Comparison of ENCODE assay signal across 2 cellular contexts in the genomic region with DNA sequence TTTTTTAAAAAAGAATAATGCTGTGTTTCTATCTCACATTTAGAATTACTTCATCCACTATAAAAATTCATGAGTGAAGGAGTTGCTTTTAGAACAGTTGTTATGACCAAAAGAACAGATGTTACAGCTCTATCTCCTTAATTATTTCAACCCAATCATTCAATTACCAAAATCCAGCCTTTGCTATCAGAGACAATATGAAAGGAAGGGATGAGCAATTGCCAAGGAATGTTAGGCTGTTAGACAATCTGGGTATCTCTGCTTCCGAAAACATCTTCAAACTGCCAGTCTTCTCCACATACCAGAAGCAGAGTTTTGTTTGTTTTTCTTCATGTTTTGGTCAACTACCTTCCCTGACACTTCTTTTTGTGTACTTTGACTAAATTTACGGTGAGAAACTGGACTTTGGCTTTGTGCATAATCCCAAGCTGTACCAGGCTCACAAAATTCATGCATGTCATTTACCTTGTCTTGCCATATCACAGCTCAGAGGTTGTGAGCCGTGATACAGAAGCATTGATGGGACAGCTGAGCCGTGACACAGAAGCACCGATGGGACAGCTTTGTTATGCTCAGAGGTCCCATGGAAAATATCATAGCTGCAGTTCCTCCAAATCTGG.
TF ChIP-seq lines count a peak whose summit lies in the region.

No MANE protein-coding gene starts in this region.

TF ChIP-seq in GM23338, 12 proteins besides CTCF, POLR2A, EP300 and RAD21 (continued from another document and continues in another):
- TF ChIP-seq, protein P1, sequence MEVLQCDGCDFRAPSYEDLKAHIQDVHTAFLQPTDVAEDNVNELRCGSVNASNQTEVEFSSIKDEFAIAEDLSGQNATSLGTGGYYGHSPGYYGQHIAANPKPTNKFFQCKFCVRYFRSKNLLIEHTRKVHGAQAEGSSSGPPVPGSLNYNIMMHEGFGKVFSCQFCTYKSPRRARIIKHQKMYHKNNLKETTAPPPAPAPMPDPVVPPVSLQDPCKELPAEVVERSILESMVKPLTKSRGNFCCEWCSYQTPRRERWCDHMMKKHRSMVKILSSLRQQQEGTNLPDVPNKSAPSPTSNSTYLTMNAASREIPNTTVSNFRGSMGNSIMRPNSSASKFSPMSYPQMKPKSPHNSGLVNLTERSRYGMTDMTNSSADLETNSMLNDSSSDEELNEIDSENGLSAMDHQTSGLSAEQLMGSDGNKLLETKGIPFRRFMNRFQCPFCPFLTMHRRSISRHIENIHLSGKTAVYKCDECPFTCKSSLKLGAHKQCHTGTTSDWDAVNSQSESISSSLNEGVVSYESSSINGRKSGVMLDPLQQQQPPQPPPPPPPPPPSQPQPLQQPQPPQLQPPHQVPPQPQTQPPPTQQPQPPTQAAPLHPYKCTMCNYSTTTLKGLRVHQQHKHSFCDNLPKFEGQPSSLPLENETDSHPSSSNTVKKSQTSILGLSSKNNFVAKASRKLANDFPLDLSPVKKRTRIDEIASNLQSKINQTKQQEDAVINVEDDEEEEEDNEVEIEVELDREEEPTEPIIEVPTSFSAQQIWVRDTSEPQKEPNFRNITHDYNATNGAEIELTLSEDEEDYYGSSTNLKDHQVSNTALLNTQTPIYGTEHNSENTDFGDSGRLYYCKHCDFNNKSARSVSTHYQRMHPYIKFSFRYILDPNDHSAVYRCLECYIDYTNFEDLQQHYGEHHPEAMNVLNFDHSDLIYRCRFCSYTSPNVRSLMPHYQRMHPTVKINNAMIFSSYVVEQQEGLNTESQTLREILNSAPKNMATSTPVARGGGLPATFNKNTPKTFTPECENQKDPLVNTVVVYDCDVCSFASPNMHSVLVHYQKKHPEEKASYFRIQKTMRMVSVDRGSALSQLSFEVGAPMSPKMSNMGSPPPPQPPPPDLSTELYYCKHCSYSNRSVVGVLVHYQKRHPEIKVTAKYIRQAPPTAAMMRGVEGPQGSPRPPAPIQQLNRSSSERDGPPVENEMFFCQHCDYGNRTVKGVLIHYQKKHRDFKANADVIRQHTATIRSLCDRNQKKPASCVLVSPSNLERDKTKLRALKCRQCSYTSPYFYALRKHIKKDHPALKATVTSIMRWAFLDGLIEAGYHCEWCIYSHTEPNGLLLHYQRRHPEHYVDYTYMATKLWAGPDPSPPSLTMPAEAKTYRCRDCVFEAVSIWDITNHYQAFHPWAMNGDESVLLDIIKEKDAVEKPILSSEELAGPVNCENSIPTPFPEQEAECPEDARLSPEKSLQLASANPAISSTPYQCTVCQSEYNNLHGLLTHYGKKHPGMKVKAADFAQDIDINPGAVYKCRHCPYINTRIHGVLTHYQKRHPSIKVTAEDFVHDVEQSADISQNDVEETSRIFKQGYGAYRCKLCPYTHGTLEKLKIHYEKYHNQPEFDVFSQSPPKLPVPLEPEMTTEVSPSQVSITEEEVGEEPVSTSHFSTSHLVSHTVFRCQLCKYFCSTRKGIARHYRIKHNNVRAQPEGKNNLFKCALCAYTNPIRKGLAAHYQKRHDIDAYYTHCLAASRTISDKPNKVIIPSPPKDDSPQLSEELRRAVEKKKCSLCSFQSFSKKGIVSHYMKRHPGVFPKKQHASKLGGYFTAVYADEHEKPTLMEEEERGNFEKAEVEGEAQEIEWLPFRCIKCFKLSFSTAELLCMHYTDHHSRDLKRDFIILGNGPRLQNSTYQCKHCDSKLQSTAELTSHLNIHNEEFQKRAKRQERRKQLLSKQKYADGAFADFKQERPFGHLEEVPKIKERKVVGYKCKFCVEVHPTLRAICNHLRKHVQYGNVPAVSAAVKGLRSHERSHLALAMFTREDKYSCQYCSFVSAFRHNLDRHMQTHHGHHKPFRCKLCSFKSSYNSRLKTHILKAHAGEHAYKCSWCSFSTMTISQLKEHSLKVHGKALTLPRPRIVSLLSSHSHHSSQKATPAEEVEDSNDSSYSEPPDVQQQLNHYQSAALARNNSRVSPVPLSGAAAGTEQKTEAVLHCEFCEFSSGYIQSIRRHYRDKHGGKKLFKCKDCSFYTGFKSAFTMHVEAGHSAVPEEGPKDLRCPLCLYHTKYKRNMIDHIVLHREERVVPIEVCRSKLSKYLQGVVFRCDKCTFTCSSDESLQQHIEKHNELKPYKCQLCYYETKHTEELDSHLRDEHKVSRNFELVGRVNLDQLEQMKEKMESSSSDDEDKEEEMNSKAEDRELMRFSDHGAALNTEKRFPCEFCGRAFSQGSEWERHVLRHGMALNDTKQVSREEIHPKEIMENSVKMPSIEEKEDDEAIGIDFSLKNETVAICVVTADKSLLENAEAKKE (CRISPR knock-in tag; IDR thresholded peaks at IDR 0.05), result no peak
- no peak for TF ChIP-seq ZNF331 (CRISPR knock-in tag; IDR thresholded peaks at IDR 0.05; ENCODE audit: low read depth)
- TF ChIP-seq EZH2 (IDR thresholded peaks at IDR 0.05; ENCODE audit: low read depth, unreplicated experiment), result no peak
- TF ChIP-seq, protein P2, sequence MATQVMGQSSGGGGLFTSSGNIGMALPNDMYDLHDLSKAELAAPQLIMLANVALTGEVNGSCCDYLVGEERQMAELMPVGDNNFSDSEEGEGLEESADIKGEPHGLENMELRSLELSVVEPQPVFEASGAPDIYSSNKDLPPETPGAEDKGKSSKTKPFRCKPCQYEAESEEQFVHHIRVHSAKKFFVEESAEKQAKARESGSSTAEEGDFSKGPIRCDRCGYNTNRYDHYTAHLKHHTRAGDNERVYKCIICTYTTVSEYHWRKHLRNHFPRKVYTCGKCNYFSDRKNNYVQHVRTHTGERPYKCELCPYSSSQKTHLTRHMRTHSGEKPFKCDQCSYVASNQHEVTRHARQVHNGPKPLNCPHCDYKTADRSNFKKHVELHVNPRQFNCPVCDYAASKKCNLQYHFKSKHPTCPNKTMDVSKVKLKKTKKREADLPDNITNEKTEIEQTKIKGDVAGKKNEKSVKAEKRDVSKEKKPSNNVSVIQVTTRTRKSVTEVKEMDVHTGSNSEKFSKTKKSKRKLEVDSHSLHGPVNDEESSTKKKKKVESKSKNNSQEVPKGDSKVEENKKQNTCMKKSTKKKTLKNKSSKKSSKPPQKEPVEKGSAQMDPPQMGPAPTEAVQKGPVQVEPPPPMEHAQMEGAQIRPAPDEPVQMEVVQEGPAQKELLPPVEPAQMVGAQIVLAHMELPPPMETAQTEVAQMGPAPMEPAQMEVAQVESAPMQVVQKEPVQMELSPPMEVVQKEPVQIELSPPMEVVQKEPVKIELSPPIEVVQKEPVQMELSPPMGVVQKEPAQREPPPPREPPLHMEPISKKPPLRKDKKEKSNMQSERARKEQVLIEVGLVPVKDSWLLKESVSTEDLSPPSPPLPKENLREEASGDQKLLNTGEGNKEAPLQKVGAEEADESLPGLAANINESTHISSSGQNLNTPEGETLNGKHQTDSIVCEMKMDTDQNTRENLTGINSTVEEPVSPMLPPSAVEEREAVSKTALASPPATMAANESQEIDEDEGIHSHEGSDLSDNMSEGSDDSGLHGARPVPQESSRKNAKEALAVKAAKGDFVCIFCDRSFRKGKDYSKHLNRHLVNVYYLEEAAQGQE (IDR thresholded peaks at IDR 0.05; ENCODE audit: unreplicated experiment), result no peak
- no peak for TF ChIP-seq ZNF114 (CRISPR knock-in tag; IDR thresholded peaks at IDR 0.05)
- no peak for TF ChIP-seq JUNB (IDR thresholded peaks at IDR 0.05; ENCODE audit: unreplicated experiment)
- no peak for TF ChIP-seq NANOG (IDR thresholded peaks at IDR 0.05; ENCODE audit: borderline replicate concordance)
- TF ChIP-seq EZH2phosphoT487 (IDR thresholded peaks at IDR 0.05; ENCODE audit: unreplicated experiment), result no peak
- TF ChIP-seq, protein P3, sequence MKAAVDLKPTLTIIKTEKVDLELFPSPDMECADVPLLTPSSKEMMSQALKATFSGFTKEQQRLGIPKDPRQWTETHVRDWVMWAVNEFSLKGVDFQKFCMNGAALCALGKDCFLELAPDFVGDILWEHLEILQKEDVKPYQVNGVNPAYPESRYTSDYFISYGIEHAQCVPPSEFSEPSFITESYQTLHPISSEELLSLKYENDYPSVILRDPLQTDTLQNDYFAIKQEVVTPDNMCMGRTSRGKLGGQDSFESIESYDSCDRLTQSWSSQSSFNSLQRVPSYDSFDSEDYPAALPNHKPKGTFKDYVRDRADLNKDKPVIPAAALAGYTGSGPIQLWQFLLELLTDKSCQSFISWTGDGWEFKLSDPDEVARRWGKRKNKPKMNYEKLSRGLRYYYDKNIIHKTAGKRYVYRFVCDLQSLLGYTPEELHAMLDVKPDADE (IDR thresholded peaks at IDR 0.05), result no peak

TF ChIP-seq in HepG2, 621 proteins besides CTCF, POLR2A, EP300 and RAD21 (continued from another document and continues in another):
- no peak for TF ChIP-seq ZNF468 (CRISPR knock-in tag; IDR thresholded peaks at IDR 0.05)
- no peak for TF ChIP-seq CEBPB (IDR thresholded peaks at IDR 0.05; ENCODE audit: borderline replicate concordance, low read depth, low read length)
- no peak for TF ChIP-seq ZNF253 (CRISPR knock-in tag; IDR thresholded peaks at IDR 0.05; ENCODE audit: borderline replicate concordance)
- TF ChIP-seq ZNF230 (CRISPR knock-in tag; IDR thresholded peaks at IDR 0.05), result no peak
- TF ChIP-seq SOX6 (IDR thresholded peaks at IDR 0.05), result no peak
- peak; percentile 28; the same call in 1 of the 2 replicates for TF ChIP-seq SOX6 (CRISPR knock-in tag; IDR thresholded peaks at IDR 0.05)
- TF ChIP-seq, protein P4, sequence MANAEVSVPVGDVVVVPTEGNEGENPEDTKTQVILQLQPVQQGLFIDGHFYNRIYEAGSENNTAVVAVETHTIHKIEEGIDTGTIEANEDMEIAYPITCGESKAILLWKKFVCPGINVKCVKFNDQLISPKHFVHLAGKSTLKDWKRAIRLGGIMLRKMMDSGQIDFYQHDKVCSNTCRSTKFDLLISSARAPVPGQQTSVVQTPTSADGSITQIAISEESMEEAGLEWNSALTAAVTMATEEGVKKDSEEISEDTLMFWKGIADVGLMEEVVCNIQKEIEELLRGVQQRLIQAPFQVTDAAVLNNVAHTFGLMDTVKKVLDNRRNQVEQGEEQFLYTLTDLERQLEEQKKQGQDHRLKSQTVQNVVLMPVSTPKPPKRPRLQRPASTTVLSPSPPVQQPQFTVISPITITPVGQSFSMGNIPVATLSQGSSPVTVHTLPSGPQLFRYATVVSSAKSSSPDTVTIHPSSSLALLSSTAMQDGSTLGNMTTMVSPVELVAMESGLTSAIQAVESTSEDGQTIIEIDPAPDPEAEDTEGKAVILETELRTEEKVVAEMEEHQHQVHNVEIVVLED (CRISPR knock-in tag; IDR thresholded peaks at IDR 0.05; ENCODE audit: borderline replicate concordance), result no peak
- TF ChIP-seq MTF1 (CRISPR knock-in tag; IDR thresholded peaks at IDR 0.05), result no peak
- TF ChIP-seq ZFAT (CRISPR knock-in tag; conservative IDR thresholded peaks at IDR 0.05), result no peak
- no peak for TF ChIP-seq ZNF652 (CRISPR knock-in tag; IDR thresholded peaks at IDR 0.05; ENCODE audit: borderline replicate concordance, low read depth)
- TF ChIP-seq ZNF558 (CRISPR knock-in tag; IDR thresholded peaks at IDR 0.05; ENCODE audit: borderline replicate concordance), result no peak
- TF ChIP-seq ZNF12 (CRISPR knock-in tag; IDR thresholded peaks at IDR 0.05), result no peak
- TF ChIP-seq, protein P5, sequence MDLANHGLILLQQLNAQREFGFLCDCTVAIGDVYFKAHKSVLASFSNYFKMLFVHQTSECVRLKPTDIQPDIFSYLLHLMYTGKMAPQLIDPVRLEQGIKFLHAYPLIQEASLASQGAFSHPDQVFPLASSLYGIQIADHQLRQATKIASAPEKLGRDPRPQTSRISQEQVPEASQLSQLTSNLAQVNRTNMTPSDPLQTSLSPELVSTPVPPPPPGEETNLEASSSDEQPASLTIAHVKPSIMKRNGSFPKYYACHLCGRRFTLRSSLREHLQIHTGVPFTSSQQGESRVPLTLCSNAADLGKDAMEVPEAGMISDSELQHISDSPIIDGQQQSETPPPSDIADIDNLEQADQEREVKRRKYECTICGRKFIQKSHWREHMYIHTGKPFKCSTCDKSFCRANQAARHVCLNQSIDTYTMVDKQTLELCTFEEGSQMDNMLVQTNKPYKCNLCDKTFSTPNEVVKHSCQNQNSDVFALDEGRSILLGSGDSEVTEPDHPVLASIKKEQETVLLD (CRISPR knock-in tag; IDR thresholded peaks at IDR 0.05; ENCODE audit: low read depth), result no peak
- no peak for TF ChIP-seq THAP11 (CRISPR knock-in tag; IDR thresholded peaks at IDR 0.05)
- TF ChIP-seq, protein P6, sequence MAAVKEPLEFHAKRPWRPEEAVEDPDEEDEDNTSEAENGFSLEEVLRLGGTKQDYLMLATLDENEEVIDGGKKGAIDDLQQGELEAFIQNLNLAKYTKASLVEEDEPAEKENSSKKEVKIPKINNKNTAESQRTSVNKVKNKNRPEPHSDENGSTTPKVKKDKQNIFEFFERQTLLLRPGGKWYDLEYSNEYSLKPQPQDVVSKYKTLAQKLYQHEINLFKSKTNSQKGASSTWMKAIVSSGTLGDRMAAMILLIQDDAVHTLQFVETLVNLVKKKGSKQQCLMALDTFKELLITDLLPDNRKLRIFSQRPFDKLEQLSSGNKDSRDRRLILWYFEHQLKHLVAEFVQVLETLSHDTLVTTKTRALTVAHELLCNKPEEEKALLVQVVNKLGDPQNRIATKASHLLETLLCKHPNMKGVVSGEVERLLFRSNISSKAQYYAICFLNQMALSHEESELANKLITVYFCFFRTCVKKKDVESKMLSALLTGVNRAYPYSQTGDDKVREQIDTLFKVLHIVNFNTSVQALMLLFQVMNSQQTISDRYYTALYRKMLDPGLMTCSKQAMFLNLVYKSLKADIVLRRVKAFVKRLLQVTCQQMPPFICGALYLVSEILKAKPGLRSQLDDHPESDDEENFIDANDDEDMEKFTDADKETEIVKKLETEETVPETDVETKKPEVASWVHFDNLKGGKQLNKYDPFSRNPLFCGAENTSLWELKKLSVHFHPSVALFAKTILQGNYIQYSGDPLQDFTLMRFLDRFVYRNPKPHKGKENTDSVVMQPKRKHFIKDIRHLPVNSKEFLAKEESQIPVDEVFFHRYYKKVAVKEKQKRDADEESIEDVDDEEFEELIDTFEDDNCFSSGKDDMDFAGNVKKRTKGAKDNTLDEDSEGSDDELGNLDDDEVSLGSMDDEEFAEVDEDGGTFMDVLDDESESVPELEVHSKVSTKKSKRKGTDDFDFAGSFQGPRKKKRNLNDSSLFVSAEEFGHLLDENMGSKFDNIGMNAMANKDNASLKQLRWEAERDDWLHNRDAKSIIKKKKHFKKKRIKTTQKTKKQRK (IDR thresholded peaks at IDR 0.05; ENCODE audit: low read length), result no peak
- TF ChIP-seq, protein P7, sequence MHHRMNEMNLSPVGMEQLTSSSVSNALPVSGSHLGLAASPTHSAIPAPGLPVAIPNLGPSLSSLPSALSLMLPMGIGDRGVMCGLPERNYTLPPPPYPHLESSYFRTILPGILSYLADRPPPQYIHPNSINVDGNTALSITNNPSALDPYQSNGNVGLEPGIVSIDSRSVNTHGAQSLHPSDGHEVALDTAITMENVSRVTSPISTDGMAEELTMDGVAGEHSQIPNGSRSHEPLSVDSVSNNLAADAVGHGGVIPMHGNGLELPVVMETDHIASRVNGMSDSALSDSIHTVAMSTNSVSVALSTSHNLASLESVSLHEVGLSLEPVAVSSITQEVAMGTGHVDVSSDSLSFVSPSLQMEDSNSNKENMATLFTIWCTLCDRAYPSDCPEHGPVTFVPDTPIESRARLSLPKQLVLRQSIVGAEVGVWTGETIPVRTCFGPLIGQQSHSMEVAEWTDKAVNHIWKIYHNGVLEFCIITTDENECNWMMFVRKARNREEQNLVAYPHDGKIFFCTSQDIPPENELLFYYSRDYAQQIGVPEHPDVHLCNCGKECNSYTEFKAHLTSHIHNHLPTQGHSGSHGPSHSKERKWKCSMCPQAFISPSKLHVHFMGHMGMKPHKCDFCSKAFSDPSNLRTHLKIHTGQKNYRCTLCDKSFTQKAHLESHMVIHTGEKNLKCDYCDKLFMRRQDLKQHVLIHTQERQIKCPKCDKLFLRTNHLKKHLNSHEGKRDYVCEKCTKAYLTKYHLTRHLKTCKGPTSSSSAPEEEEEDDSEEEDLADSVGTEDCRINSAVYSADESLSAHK (CRISPR knock-in tag; IDR thresholded peaks at IDR 0.05; ENCODE audit: borderline replicate concordance), result no peak
